In genomic region chr16:18230505-18230904, GRCh38 we compare ENCODE assay signal across 8 cellular contexts.
DNase-seq lines count a peak whose midpoint lies in the region; ATAC-seq and TF ChIP-seq lines count a peak whose summit lies in the region.
"Not testable (repeated sequence)": the region's sequence is repeated elsewhere in the genome, so short reads cannot be mapped to it uniquely, and the experiment has no call there.

No MANE protein-coding gene starts in this region.

- H4K91ac ChIP-seq in H9 (ENCODE audit: insufficient read length, low read depth, low read length), result not testable (repeated sequence)

- H3K36me3 Mint-ChIP-seq in GM23338 (ENCODE audit: low read depth); H9 (ENCODE audit: insufficient read depth in 1 of 3, low read depth in 3 of 3): not testable (repeated sequence)

- H3K56ac ChIP-seq in H9 (ENCODE audit: insufficient read length, low read depth, low read length), result not testable (repeated sequence)

- H3K4me1 ChIP-seq in GM23338 (ENCODE audit: insufficient read depth); H9 (ENCODE audit: insufficient read depth, low read length): not testable (repeated sequence)

- H2BK5ac ChIP-seq in H9 (ENCODE audit: insufficient read length, low read length), result not testable (repeated sequence)

- DNase-seq in ELF-1 (ENCODE audit: low read depth, low spot score), result peak; percentile 18
- not testable (repeated sequence) for DNase-seq in GM23338 (ENCODE audit: low spot score)
- peak; percentile 21 for DNase-seq in H9
- DNase-seq in NCI-H2227 (lab: John Stamatoyannopoulos, UW; ENCODE audit: unreplicated experiment), result peak; percentile 26
- DNase-seq in SK-N-DZ (ENCODE audit: low spot score), result peak; percentile 1
- peak; percentile 8 for DNase-seq in epidermal melanocyte (ENCODE audit: insufficient read length, low spot score)
- peak; percentile 15 for DNase-seq in iPS-NIHi7 (ENCODE audit: extremely low spot score)
- peak; percentile 69 for DNase-seq in retina

- H3K9ac ChIP-seq in H9 (ENCODE audit: extremely low read depth, insufficient read length, low read length), result not testable (repeated sequence)

- not testable (repeated sequence) for H2BK15ac ChIP-seq in H9 (ENCODE audit: low read depth, low read length)

- not testable (repeated sequence) for H3T11ph ChIP-seq in H9 (ENCODE audit: low read length)

- H3K27me3 ChIP-seq in GM23338 (ENCODE audit: insufficient read depth); H9 (ENCODE audit: insufficient read depth, low read length): not testable (repeated sequence)

- no CpG with 5 or more reads among the region's 13 CpGs for WGBS in H9 (ENCODE audit: extremely low coverage, insufficient read length, low lambda C conversion rate)

- H2BK20ac ChIP-seq in H9 (ENCODE audit: low read depth, low read length, poor library complexity, severe bottlenecking), result not testable (repeated sequence)

- H4K8ac ChIP-seq in H9 (replicated peaks; ENCODE audit: insufficient read length, low read depth, low read length), result not testable (repeated sequence)

- H3K79me1 ChIP-seq in H9 (ENCODE audit: insufficient read depth, low read depth, low read length, poor library complexity, severe bottlenecking), result not testable (repeated sequence)

- not testable (repeated sequence) for TF ChIP-seq CTCF in GM23338 (conservative IDR thresholded peaks at IDR 0.05; ENCODE audit: low read depth in 2 of 2); H9 (conservative IDR thresholded peaks at IDR 0.05)

- H4K20me1 ChIP-seq in GM23338 (replicated peaks; ENCODE audit: insufficient read depth); H9 (ENCODE audit: control insufficient read depth, insufficient read depth, insufficient read length): not testable (repeated sequence)

- not testable (repeated sequence) for H3K27ac Mint-ChIP-seq in GM23338, H9

- H3K9me3 Mint-ChIP-seq in GM23338, H9: not testable (repeated sequence)

- not testable (repeated sequence) for H3K27me3 Mint-ChIP-seq in GM23338 (ENCODE audit: insufficient read depth, low read depth, poor library complexity); H9 (ENCODE audit: low read depth)

- not testable (repeated sequence) for H4K5ac ChIP-seq in H9 (ENCODE audit: insufficient read length, low read depth, low read length)

- H2BK12ac ChIP-seq in H9 (ENCODE audit: insufficient read length, low read depth, low read length), result not testable (repeated sequence)

- not testable (repeated sequence) for H3K23ac ChIP-seq in H9 (ENCODE audit: insufficient read length, low read depth, low read length)

- H3K14ac ChIP-seq in H9 (ENCODE audit: insufficient read depth, low read length), result not testable (repeated sequence)

- ATAC-seq in GM23338, result peak; percentile 54

- H3K4me2 ChIP-seq in GM23338; H9 (ENCODE audit: insufficient read depth, insufficient read length, low read length): not testable (repeated sequence)

- H2AK5ac ChIP-seq in H9 (ENCODE audit: insufficient read length, low read length), result not testable (repeated sequence)

- H3K9me3 ChIP-seq in H9 (ENCODE audit: control insufficient read depth, low read depth, low read length), result not testable (repeated sequence)

- not testable (repeated sequence) for H3K18ac ChIP-seq in H9 (ENCODE audit: insufficient read length, low read depth, low read length)

- H3K23me2 ChIP-seq in H9 (ENCODE audit: insufficient read length, low read depth, low read length, poor library complexity, severe bottlenecking), result not testable (repeated sequence)

- H2AFZ ChIP-seq in GM23338; H9 (ENCODE audit: low read length): not testable (repeated sequence)

- not testable (repeated sequence) for H3K9me2 ChIP-seq in GM23338 (ENCODE audit: insufficient read depth)

- not testable (repeated sequence) for H3K4ac ChIP-seq in H9 (ENCODE audit: low read depth, low read length)

- H3K27ac ChIP-seq in GM23338 (ENCODE audit: low read depth); H9 (ENCODE audit: insufficient read length, low read depth, low read length): not testable (repeated sequence)

- not testable (repeated sequence) for H3K79me2 ChIP-seq in GM23338 (replicated peaks; ENCODE audit: insufficient read depth); H9 (ENCODE audit: insufficient read depth, low read length)

- H3F3A ChIP-seq in GM23338 (replicated peaks; ENCODE audit: low read depth), result not testable (repeated sequence)

- not testable (repeated sequence) for H2BK120ac ChIP-seq in H9 (ENCODE audit: low read depth, low read length, poor library complexity, severe bottlenecking)

- H3K36me3 ChIP-seq in GM23338 (ENCODE audit: insufficient read depth), result not testable (repeated sequence)

- H3K4me3 Mint-ChIP-seq in GM23338, H9: not testable (repeated sequence)

- H3K4me3 ChIP-seq in GM23338, result not testable (repeated sequence)

- H3K4me1 Mint-ChIP-seq in GM23338, H9: not testable (repeated sequence)
